In the genomic region with DNA sequence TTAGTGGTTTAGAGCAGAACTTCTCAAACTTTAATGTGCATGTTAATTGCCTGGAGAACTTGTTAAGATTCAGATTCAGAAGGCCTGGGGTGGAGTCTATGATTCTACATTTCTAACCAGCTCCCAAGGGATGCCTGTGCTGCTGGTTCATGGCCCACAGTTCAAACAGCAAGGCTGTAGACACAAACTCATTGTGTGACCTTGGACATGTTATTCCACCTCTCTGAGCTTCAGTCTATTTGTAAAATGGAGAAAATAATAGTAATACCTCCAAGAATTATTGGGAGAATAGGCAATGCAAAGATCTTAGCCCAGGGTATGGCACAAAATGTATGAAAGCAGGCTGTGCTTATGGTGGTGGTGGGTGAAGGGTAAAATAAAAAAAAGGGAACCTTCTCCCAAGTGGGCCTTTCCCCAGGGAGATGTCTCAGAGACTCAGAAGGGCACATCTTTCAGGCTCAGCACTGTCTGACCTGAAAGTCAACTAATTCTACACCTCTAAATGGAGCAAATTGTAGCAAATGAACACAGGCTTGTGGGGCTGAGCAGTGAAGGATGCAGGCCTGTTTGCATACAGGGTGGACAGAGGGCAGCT, we compare ENCODE assay signal across 22 cellular contexts.
"Had no signal": no experiment of that assay in that cellular context is flagged by ENCODE, and none has a peak within 500 bp of the region (broad histone marks: within the 10 kb centered on the region; RNA-seq: fewer than 3 reads in every experiment).

No MANE protein-coding gene starts in this region.

- H3K27ac ChIP-seq: WERI-Rb-1 had no signal

- ATAC-seq: activated CD4-positive, alpha-beta T cell treated with anti-CD3 and anti-CD28 coated beads for 36 hours; activated T-cell treated with anti-CD3 and anti-CD28 coated beads, Interleukin-2, amount 50 U/mL, for 72 hours; K562; Panc1; T-helper 17 cell had no signal

- H3K4me3 ChIP-seq: K562 had no signal

- H3K36me3 ChIP-seq: WERI-Rb-1 had no signal

- DNase-seq: activated CD4-positive, alpha-beta memory T cell treated with anti-CD3 and anti-CD28 coated beads, Interleukin-2, amount 10 ng/mL, durations not matched to agents 7 days and 5 days; activated CD4-positive, alpha-beta T cell treated with anti-CD3 and anti-CD28 coated beads for 36 hours; activated CD4-positive, alpha-beta T cell treated with anti-CD3 and anti-CD28 coated beads, Interleukin-2, amount 50 U/mL, for 1 hour; activated gamma-delta T cell treated with Interleukin-2 at 50 U/mL for 16 hours; activated naive CD4-positive, alpha-beta T cell treated with anti-CD3 and anti-CD28 coated beads, Interleukin-2, amount 10 ng/mL, durations not matched to agents 7 days and 5 days; activated naive CD8-positive, alpha-beta T cell treated with anti-CD3 and anti-CD28 coated beads for 36 hours; activated T-cell treated with anti-CD3 and anti-CD28 coated beads, Interleukin-2, amount 50 U/mL, for 72 hours; central memory CD4-positive, alpha-beta T cell; Kasumi-1; NCI-H1048; NCI-H146; NCI-H187 treated with DMSO at 0.1 percent for 48 hours; NCI-H2171; NCI-H2227 treated with DMSO at 0.1 percent for 48 hours; NCI-H510A; NCI-H526 treated with DMSO at 0.1 percent for 48 hours; RPMI8226; SHP77; T-helper 17 cell; WERI-Rb-1 had no signal
